ENCODE assay signal across 13 cellular contexts in the genomic region with DNA sequence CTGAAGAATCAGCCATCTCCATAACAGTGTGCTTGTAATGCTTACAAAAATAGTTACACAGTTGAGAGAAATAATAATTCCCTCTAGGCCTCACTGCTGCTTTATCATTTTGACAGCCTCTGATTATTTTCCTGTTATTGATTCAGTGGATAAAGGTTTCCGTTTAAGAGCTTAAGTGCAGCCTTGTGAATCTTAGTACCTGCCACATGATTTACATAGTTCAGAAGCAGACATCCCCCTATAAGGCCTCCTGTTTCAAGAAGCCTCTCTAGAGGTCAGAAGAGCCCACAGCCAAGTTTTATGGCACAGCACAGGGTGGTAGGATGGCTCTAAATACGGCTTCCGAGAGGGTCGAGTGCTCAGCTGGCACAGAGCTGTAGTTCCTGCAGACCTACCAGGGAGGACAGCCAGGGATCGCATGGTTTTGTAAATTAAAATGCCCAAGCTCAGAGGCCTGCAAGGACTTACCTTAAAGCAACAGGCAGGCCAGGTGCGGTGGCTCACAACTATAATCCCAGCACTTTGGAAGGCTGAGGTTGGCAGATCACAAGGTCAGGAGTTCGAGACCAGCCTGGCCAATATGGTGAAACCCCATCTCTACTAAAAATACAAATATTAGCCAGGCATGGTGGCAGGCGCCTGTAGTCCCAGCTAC. TPM values are rescaled to one million over a fixed set of nuclear protein-coding genes. Genes with fewer than 3 reads are reported as not detected.
DNase-seq lines count a peak whose midpoint lies in the region; ATAC-seq and TF ChIP-seq lines count a peak whose summit lies in the region.
"Had no signal": no experiment of that assay in that cellular context is flagged by ENCODE, and none has a peak within 500 bp of the region (broad histone marks: within the 10 kb centered on the region; RNA-seq: fewer than 3 reads in every experiment).

No MANE protein-coding gene starts in this region.

- peaks cover 46% of the 10 kb centered on the region for H3K4me1 ChIP-seq in cardiac muscle cell (ENCODE audit: low read depth)
- peaks cover 4 to 9% of the 10 kb centered on the region in 2 experiments for H3K4me1 ChIP-seq in trophoblast cell (ENCODE audit: control insufficient read depth in 1 of 2, insufficient read depth in 2 of 2, low read length in 2 of 2)

- no peaks in the 10 kb centered on the region for H3K9me3 ChIP-seq in cardiac muscle cell (ENCODE audit: low read depth)
- no peaks in the 10 kb centered on the region for H3K9me3 ChIP-seq in trophoblast cell (ENCODE audit: insufficient read depth, low read depth, low read length)
- H3K9me3 ChIP-seq: upper lobe of right lung had no signal

- H3K27me3 ChIP-seq in cardiac muscle cell (no peaks in the 10 kb centered on the region), trophoblast cell (ENCODE audit: insufficient read depth, low read length) (no peaks in the 10 kb centered on the region)
- H3K27me3 ChIP-seq: upper lobe of right lung had no signal

- no CpG with 5 or more reads among the region's 8 CpGs for WGBS in trophoblast cell (ENCODE audit: extremely low coverage, insufficient coverage, insufficient read length)

- H4K8ac ChIP-seq in trophoblast cell (ENCODE audit: low read depth, low read length): no peak overlapping the region

- BruUV-seq in Calu3 (replicated peaks; lab: Mats Ljungman, UMichigan): no TSS peak

- peak overlapping the region; percentile 58 for H3K27ac Mint-ChIP-seq in Calu3 (ENCODE audit: unreplicated experiment)
- H3K27ac Mint-ChIP-seq in activated CD8-positive, alpha-beta memory T cell treated with anti-CD3 and anti-CD28 coated beads, Interleukin-2, amount 10 ng/mL, durations not matched to agents 7 days and 5 days: no peak overlapping the region

- no peaks in the 10 kb centered on the region for H3K9me3 Mint-ChIP-seq in Calu3 (ENCODE audit: low read depth, unreplicated experiment)
- H3K9me3 Mint-ChIP-seq in activated CD8-positive, alpha-beta memory T cell treated with anti-CD3 and anti-CD28 coated beads, Interleukin-2, amount 10 ng/mL, durations not matched to agents 7 days and 5 days (ENCODE audit: low read depth): no peaks in the 10 kb centered on the region
- H3K9me3 Mint-ChIP-seq: activated T-cell treated with anti-CD3 and anti-CD28 coated beads, Interleukin-2, amount 50 U/mL, for 24 hours; CD8-positive, alpha-beta memory T cell had no signal

- no peak overlapping the region for H2BK12ac ChIP-seq in trophoblast cell (ENCODE audit: low read length)

- H2AK5ac ChIP-seq in trophoblast cell (ENCODE audit: low read length): no peak overlapping the region

- H2BK120ac ChIP-seq in trophoblast cell (ENCODE audit: insufficient read depth, low read length, poor library complexity): no peak overlapping the region

- intact Hi-C loops in Calu3 (cut with micrococcal nuclease; ENCODE audit: unreplicated experiment): no loop called here

- H3K4me3 ChIP-seq in cardiac muscle cell (no peak overlapping the region), trophoblast cell (ENCODE audit: low read depth, low read length) (no peak overlapping the region)
- H3K4me3 ChIP-seq: upper lobe of right lung had no signal

- H3K36me3 ChIP-seq in cardiac muscle cell: no peaks in the 10 kb centered on the region
- peaks cover 2 to 12% of the 10 kb centered on the region in 2 experiments for H3K36me3 ChIP-seq in trophoblast cell (ENCODE audit: control insufficient read depth in 1 of 2, insufficient read depth in 2 of 2, low read length in 2 of 2)

- H3K79me1 ChIP-seq in trophoblast cell (ENCODE audit: low read length): no peaks in the 10 kb centered on the region

- H3K27ac ChIP-seq in cardiac muscle cell: peak overlapping the region; percentile 99
- H3K27ac ChIP-seq in trophoblast cell (ENCODE audit: low read depth, low read length): no peak overlapping the region
- H3K27ac ChIP-seq: upper lobe of right lung had no signal

- CTCF ChIA-PET in Calu3 (lab: Charles Lee): no interaction called here
- CTCF ChIA-PET in activated CD8-positive, alpha-beta memory T cell treated with anti-CD3 and anti-CD28 coated beads, Interleukin-2, amount 10 ng/mL, durations not matched to agents 7 days and 5 days (lab: Charles Lee): no interaction called here

- H3K4ac ChIP-seq in trophoblast cell (ENCODE audit: low read depth, low read length): no peak overlapping the region

- no peaks in the 10 kb centered on the region for H3K79me2 ChIP-seq in trophoblast cell (ENCODE audit: control insufficient read depth, insufficient read depth, low read length, poor library complexity)

- no peak overlapping the region for H4K12ac ChIP-seq in trophoblast cell (ENCODE audit: low read depth, low read length)

- no peak overlapping the region for H3K23ac ChIP-seq in trophoblast cell (ENCODE audit: low read length)

- H3K27me3 Mint-ChIP-seq in Calu3 (ENCODE audit: unreplicated experiment): no peaks in the 10 kb centered on the region
- H3K27me3 Mint-ChIP-seq in activated CD8-positive, alpha-beta memory T cell treated with anti-CD3 and anti-CD28 coated beads, Interleukin-2, amount 10 ng/mL, durations not matched to agents 7 days and 5 days: no peaks in the 10 kb centered on the region

- H3K4me3 Mint-ChIP-seq in Calu3 (ENCODE audit: low read depth, unreplicated experiment): no peak overlapping the region
- no peak overlapping the region for H3K4me3 Mint-ChIP-seq in activated CD8-positive, alpha-beta memory T cell treated with anti-CD3 and anti-CD28 coated beads, Interleukin-2, amount 10 ng/mL, durations not matched to agents 7 days and 5 days
- H3K4me3 Mint-ChIP-seq: activated T-cell treated with anti-CD3 and anti-CD28 coated beads, Interleukin-2, amount 50 U/mL, for 24 hours; CD8-positive, alpha-beta memory T cell had no signal

- no peak for TF ChIP-seq CTCF in Calu3 (IDR thresholded peaks at IDR 0.05; ENCODE audit: unreplicated experiment)
- TF ChIP-seq CTCF in cardiac muscle cell (IDR thresholded peaks at IDR 0.05; ENCODE audit: low read depth, low read length): no peak

- no peak overlapping the region for H3K14ac ChIP-seq in trophoblast cell (ENCODE audit: low read length)

- H3K18ac ChIP-seq in trophoblast cell (ENCODE audit: low read length): no peak overlapping the region

- no peak overlapping the region for H4K91ac ChIP-seq in trophoblast cell (ENCODE audit: low read depth, low read length)

- H3K36me3 Mint-ChIP-seq in Calu3 (ENCODE audit: insufficient read depth, unreplicated experiment): peaks cover 36% of the 10 kb centered on the region
- H3K36me3 Mint-ChIP-seq in activated CD8-positive, alpha-beta memory T cell treated with anti-CD3 and anti-CD28 coated beads, Interleukin-2, amount 10 ng/mL, durations not matched to agents 7 days and 5 days: no peaks in the 10 kb centered on the region

- H3K4me2 ChIP-seq in trophoblast cell (ENCODE audit: low read length): no peak overlapping the region

- no peak overlapping the region for H3K9ac ChIP-seq in trophoblast cell (ENCODE audit: low read length)

- H2BK5ac ChIP-seq in trophoblast cell (ENCODE audit: low read depth, low read length, poor library complexity): no peak overlapping the region

- DNase-seq in Calu3 (no peak), cardiac muscle cell (ENCODE audit: low read depth in 1 of 2, low spot score in 1 of 2) (peak in 1 of 2 donors; percentile 54), cerebellar cortex (ENCODE audit: low spot score) (no peak), trophoblast cell (no peak), putamen (ENCODE audit: low spot score) (no peak)
- no peak for DNase-seq in activated CD8-positive, alpha-beta memory T cell treated with anti-CD3 and anti-CD28 coated beads, Interleukin-2, amount 10 ng/mL, durations not matched to agents 7 days and 5 days
- DNase-seq: activated T-cell treated with anti-CD3 and anti-CD28 coated beads, Interleukin-2, amount 50 U/mL, for 24 hours; CD8-positive, alpha-beta memory T cell; left colon; upper lobe of right lung had no signal

- ATAC-seq in GM19463 (IDR thresholded peaks at IDR 0.05; ENCODE audit: unreplicated experiment): peak; percentile 82
- peak; percentile 66 for ATAC-seq in HG03378 (IDR thresholded peaks at IDR 0.05; ENCODE audit: unreplicated experiment)
- no peak for ATAC-seq in activated CD8-positive, alpha-beta memory T cell treated with anti-CD3 and anti-CD28 coated beads, Interleukin-2, amount 10 ng/mL, durations not matched to agents 7 days and 5 days
- ATAC-seq: SK-N-SH treated with all-trans-retinoic acid at 6 μM for 48 hours, upper lobe of right lung had no signal

- no peak overlapping the region for H2AFZ ChIP-seq in trophoblast cell (ENCODE audit: insufficient read depth, low read length, poor library complexity)

- peaks cover 7% of the 10 kb centered on the region for H3K4me1 Mint-ChIP-seq in Calu3 (ENCODE audit: low read depth, unreplicated experiment)
- H3K4me1 Mint-ChIP-seq in activated CD8-positive, alpha-beta memory T cell treated with anti-CD3 and anti-CD28 coated beads, Interleukin-2, amount 10 ng/mL, durations not matched to agents 7 days and 5 days: no peaks in the 10 kb centered on the region
- H3K4me1 Mint-ChIP-seq: CD8-positive, alpha-beta memory T cell had no signal

RNA-seq across cellular contexts. Expression of gene PYGB, which starts 17.6 kb away (rescaled TPM):
- 253 and 258 TPM in 2 replicates for total RNA-seq in Calu3 (2022)
- 243 and 268 TPM in 2 replicates for total RNA-seq in cardiac muscle cell
- polyA plus RNA-seq in cardiac muscle cell: 178 and 192 TPM in 2 replicates
- total RNA-seq in activated CD8-positive, alpha-beta memory T cell treated with anti-CD3 and anti-CD28 coated beads, Interleukin-2, amount 10 ng/mL, durations not matched to agents 7 days and 5 days: 10 to 100 TPM; 28.4 to 36.8 TPM
- 21.3 and 22.0 TPM in 2 replicates for polyA plus RNA-seq in trophoblast cell (2013)

RNA-seq across cellular contexts. Expression of gene ENTPD6, which starts 34.8 kb away (rescaled TPM):
- 56.3 and 61.5 TPM in 2 replicates for total RNA-seq in Calu3 (2022)
- 107 and 110 TPM in 2 replicates for total RNA-seq in cardiac muscle cell
- polyA plus RNA-seq in cardiac muscle cell: 95.7 and 107 TPM in 2 replicates
- total RNA-seq in activated CD8-positive, alpha-beta memory T cell treated with anti-CD3 and anti-CD28 coated beads, Interleukin-2, amount 10 ng/mL, durations not matched to agents 7 days and 5 days: 10 to 100 TPM; 37.6 to 42.0 TPM
- 20.3 and 20.9 TPM in 2 replicates for polyA plus RNA-seq in trophoblast cell (2013)
